ENCODE assay signal across 1 cellular context in the genomic region with DNA sequence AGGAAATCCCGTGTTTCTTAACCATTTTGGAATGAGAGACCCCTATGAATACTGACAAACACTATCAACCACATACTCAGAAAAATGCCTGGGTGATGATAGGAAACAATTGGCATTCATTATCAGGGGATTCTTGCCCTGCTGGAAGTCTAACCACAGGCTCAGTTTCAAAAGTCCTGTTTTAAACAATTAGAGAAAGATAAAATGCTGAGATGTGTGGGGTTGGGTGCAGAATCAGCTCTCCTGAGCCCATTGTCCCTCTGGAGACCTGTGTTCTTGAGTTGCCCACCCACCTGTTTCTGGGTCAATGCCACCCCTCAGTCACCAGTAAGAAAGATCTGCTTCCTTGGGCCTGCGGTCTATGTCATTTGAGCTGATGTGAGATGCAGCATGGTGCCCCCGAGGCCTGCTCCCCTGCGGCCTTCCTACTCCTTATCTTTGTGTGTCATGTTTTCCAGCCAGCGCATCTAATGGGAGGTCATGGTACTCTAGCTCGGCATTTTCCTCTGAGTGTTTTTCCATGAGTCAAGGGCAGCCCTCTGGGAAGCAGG.
TF ChIP-seq lines count a peak whose summit lies in the region.

No MANE protein-coding gene starts in this region.

TF ChIP-seq in WTC11, 78 proteins besides CTCF, POLR2A, EP300 and RAD21 (continued from another document):
- TF ChIP-seq, protein P1, sequence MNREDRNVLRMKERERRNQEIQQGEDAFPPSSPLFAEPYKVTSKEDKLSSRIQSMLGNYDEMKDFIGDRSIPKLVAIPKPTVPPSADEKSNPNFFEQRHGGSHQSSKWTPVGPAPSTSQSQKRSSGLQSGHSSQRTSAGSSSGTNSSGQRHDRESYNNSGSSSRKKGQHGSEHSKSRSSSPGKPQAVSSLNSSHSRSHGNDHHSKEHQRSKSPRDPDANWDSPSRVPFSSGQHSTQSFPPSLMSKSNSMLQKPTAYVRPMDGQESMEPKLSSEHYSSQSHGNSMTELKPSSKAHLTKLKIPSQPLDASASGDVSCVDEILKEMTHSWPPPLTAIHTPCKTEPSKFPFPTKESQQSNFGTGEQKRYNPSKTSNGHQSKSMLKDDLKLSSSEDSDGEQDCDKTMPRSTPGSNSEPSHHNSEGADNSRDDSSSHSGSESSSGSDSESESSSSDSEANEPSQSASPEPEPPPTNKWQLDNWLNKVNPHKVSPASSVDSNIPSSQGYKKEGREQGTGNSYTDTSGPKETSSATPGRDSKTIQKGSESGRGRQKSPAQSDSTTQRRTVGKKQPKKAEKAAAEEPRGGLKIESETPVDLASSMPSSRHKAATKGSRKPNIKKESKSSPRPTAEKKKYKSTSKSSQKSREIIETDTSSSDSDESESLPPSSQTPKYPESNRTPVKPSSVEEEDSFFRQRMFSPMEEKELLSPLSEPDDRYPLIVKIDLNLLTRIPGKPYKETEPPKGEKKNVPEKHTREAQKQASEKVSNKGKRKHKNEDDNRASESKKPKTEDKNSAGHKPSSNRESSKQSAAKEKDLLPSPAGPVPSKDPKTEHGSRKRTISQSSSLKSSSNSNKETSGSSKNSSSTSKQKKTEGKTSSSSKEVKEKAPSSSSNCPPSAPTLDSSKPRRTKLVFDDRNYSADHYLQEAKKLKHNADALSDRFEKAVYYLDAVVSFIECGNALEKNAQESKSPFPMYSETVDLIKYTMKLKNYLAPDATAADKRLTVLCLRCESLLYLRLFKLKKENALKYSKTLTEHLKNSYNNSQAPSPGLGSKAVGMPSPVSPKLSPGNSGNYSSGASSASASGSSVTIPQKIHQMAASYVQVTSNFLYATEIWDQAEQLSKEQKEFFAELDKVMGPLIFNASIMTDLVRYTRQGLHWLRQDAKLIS (CRISPR knock-in tag; IDR thresholded peaks at IDR 0.05; ENCODE audit: borderline replicate concordance), result no peak
- no peak for TF ChIP-seq NFATC4 (CRISPR knock-in tag; IDR thresholded peaks at IDR 0.05)
- TF ChIP-seq, protein P2, sequence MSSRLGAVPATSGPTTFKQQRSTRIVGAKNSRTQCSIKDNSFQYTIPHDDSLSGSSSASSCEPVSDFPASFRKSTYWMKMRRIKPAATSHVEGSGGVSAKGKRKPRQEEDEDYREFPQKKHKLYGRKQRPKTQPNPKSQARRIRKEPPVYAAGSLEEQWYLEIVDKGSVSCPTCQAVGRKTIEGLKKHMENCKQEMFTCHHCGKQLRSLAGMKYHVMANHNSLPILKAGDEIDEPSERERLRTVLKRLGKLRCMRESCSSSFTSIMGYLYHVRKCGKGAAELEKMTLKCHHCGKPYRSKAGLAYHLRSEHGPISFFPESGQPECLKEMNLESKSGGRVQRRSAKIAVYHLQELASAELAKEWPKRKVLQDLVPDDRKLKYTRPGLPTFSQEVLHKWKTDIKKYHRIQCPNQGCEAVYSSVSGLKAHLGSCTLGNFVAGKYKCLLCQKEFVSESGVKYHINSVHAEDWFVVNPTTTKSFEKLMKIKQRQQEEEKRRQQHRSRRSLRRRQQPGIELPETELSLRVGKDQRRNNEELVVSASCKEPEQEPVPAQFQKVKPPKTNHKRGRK (CRISPR knock-in tag; IDR thresholded peaks at IDR 0.05; ENCODE audit: borderline replicate concordance), result no peak
- TF ChIP-seq, protein P3, sequence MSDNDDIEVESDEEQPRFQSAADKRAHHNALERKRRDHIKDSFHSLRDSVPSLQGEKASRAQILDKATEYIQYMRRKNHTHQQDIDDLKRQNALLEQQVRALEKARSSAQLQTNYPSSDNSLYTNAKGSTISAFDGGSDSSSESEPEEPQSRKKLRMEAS (CRISPR knock-in tag; IDR thresholded peaks at IDR 0.05), result no peak
- TF ChIP-seq ATF3 (CRISPR knock-in tag; conservative IDR thresholded peaks at IDR 0.05), result no peak
- TF ChIP-seq ZMAT4 (CRISPR knock-in tag; IDR thresholded peaks at IDR 0.05), result no peak
- no peak for TF ChIP-seq ELF4 (CRISPR knock-in tag; IDR thresholded peaks at IDR 0.05; ENCODE audit: low read depth)
- TF ChIP-seq NR1H2 (CRISPR knock-in tag; IDR thresholded peaks at IDR 0.05), result no peak
- no peak for TF ChIP-seq SMAD4 (CRISPR knock-in tag; IDR thresholded peaks at IDR 0.05)
- TF ChIP-seq RORB (CRISPR knock-in tag; IDR thresholded peaks at IDR 0.05), result no peak
- TF ChIP-seq, protein P4, sequence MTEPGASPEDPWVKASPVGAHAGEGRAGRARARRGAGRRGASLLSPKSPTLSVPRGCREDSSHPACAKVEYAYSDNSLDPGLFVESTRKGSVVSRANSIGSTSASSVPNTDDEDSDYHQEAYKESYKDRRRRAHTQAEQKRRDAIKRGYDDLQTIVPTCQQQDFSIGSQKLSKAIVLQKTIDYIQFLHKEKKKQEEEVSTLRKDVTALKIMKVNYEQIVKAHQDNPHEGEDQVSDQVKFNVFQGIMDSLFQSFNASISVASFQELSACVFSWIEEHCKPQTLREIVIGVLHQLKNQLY (CRISPR knock-in tag; IDR thresholded peaks at IDR 0.05), result no peak
- TF ChIP-seq SMAD3 (CRISPR knock-in tag; IDR thresholded peaks at IDR 0.05; ENCODE audit: borderline replicate concordance), result no peak
- no peak for TF ChIP-seq ESRRA (CRISPR knock-in tag; IDR thresholded peaks at IDR 0.05; ENCODE audit: borderline replicate concordance)
- no peak for TF ChIP-seq GTF2I (CRISPR knock-in tag; conservative IDR thresholded peaks at IDR 0.05)
TF ChIP-seq in WTC11: peak in this region for 0.
